In genomic region chr10:75150656-75151055, GRCh38 we compare ENCODE assay signal across 2 cellular contexts.
TF ChIP-seq lines count a peak whose summit lies in the region.

No MANE protein-coding gene starts in this region.

TF ChIP-seq in HepG2, 621 proteins besides CTCF, POLR2A, EP300 and RAD21:
- TF ChIP-seq SAP130 (CRISPR knock-in tag; IDR thresholded peaks at IDR 0.05; ENCODE audit: low read depth): no peak
- TF ChIP-seq AKAP8 (CRISPR knock-in tag; IDR thresholded peaks at IDR 0.05): no peak
- no peak for TF ChIP-seq GATAD2A (CRISPR knock-in tag; IDR thresholded peaks at IDR 0.05)
- TF ChIP-seq MTF2 (CRISPR knock-in tag; IDR thresholded peaks at IDR 0.05; ENCODE audit: borderline replicate concordance): no peak
- no peak for TF ChIP-seq MIER3 (CRISPR knock-in tag; IDR thresholded peaks at IDR 0.05; ENCODE audit: borderline replicate concordance)
- TF ChIP-seq NCOA5 (CRISPR knock-in tag; IDR thresholded peaks at IDR 0.05): no peak

TF ChIP-seq in GM12878, 131 proteins besides CTCF, POLR2A, EP300 and RAD21:
- no peak for TF ChIP-seq MEF2A (IDR thresholded peaks at IDR 0.05; ENCODE audit: insufficient read depth, low read depth, low read length)
- no peak for TF ChIP-seq BCL11A (IDR thresholded peaks at IDR 0.05; ENCODE audit: low read depth, low read length)
- TF ChIP-seq STAT3 (IDR thresholded peaks at IDR 0.05; ENCODE audit: low read depth, low read length): no peak
- no peak for TF ChIP-seq PRDM15 (CRISPR knock-in tag; IDR thresholded peaks at IDR 0.05)
- TF ChIP-seq ZZZ3 (IDR thresholded peaks at IDR 0.05; ENCODE audit: control insufficient read depth, insufficient read length, low read depth): no peak
- no peak for TF ChIP-seq MYB (IDR thresholded peaks at IDR 0.05; ENCODE audit: borderline replicate concordance, low read depth, low read length)
- no peak for TF ChIP-seq EZH2 (IDR thresholded peaks at IDR 0.05; ENCODE audit: borderline replicate concordance, control insufficient read depth, low read depth, low read length)
- no peak for TF ChIP-seq IRF3 (IDR thresholded peaks at IDR 0.05)
- no peak for TF ChIP-seq HDGF (IDR thresholded peaks at IDR 0.05)
